In the genomic region with DNA sequence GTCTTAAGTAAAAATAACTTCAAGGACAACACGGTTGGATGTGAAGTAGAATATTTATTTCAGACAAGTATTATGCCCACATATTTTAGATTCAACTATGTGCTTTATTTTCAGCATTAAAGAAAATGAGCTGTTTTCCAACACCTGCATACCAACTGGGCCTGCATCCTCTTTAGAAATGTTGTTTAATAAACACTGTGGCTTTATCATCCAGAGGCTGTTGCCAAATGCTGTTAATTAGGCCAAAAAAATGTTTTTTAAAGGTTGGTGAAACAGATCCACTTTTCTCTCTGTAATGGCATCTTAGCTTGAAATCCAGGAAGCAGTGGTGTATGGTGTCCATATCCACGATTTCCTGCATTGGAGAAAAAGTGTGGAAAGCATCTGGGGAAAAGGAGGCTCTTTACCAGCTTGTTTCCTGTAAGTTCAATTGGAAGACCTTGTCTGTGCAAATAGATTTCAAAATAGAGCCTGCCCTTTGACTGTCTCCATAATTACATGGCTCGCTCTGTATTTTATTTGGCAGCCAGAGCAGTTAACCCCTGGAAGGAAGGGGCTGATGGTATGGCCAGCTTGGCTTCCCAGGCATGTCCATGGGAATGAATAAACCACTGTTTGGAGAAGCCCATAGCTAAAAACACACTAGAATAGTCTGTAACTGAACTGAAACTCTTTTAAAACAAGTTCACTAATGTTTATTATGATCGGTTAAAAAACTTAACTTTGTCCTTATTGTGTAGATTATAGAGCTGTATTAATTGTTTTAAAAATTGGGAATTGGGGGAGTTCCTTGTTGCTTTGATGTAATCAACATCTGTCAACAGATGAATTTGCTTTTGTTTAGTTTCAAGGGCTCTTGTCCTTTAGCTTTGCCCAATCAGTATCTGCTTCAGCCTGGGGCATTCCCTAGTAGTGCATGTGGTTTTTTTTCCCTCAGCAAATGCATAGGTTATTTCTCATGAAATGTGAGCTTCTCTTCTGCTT, we compare ENCODE assay signal across 10 cellular contexts. TPM values are rescaled to one million over a fixed set of nuclear protein-coding genes. Genes with fewer than 3 reads are reported as not detected.
A peak's percentile ranks its signal among the peaks of the same experiment; 100 is the strongest.
DNase-seq lines count a peak whose midpoint lies in the region; ATAC-seq, FAIRE-seq and TF ChIP-seq lines count a peak whose summit lies in the region.
"Had no signal": no experiment of that assay in that cellular context is flagged by ENCODE, and none has a peak within 500 bp of the region (broad histone marks: within the 10 kb centered on the region; RNA-seq: fewer than 3 reads in every experiment).

No MANE protein-coding gene starts in this region.

- H3K4me3 Mint-ChIP-seq in GM23338, result no peak overlapping the region

- peaks cover 9% of the 10 kb centered on the region; the same call in 1 of the 2 replicates for H3K4me1 ChIP-seq in GM23338 (ENCODE audit: insufficient read depth)
- no peaks in the 10 kb centered on the region for H3K4me1 ChIP-seq in mammary epithelial cell (ENCODE audit: insufficient read depth, low read length)
- no peaks in the 10 kb centered on the region for H3K4me1 ChIP-seq in neuronal stem cell (ENCODE audit: control insufficient read depth in 2 of 2, insufficient read depth in 1 of 2, low read depth in 1 of 2, low read length in 2 of 2)
- no peaks in the 10 kb centered on the region for H3K4me1 ChIP-seq in prostate gland (replicated peaks)

- no peak overlapping the region for H4K91ac ChIP-seq in neuronal stem cell (ENCODE audit: low read depth, low read length, poor library complexity)

- H2AFZ ChIP-seq in GM23338, result no peak overlapping the region
- H2AFZ ChIP-seq in mammary epithelial cell (ENCODE audit: low read depth, low read length), result no peak overlapping the region
- peak overlapping the region; percentile 27 for H2AFZ ChIP-seq in neuronal stem cell (ENCODE audit: low read length)

- CTCF ChIA-PET in mammary epithelial cell (lab: Charles Lee; ENCODE audit: low non-redundant PET), result no interaction called here

- H2AK5ac ChIP-seq in neuronal stem cell (ENCODE audit: low read depth, low read length), result no peak overlapping the region

- H3K36me3 ChIP-seq in GM23338 (ENCODE audit: insufficient read depth) (no peaks in the 10 kb centered on the region), mammary epithelial cell (ENCODE audit: insufficient read depth, low read length) (no peaks in the 10 kb centered on the region), neuronal stem cell (replicated peaks in 1 of 2; ENCODE audit: control insufficient read depth in 2 of 2, insufficient read depth in 2 of 2, low read length in 2 of 2) (no peaks in the 10 kb centered on the region), prostate gland (no peaks in the 10 kb centered on the region)

- H2BK12ac ChIP-seq in neuronal stem cell (ENCODE audit: low read length), result no peak overlapping the region

- no TSS peak for BruUV-seq in mammary epithelial cell (replicated peaks; lab: Mats Ljungman, UMichigan)

- in situ Hi-C loops in mammary epithelial cell (cut with MboI; ENCODE audit: low sequenced_read_pairs in 2 of 2), result no loop called here

- no peaks in the 10 kb centered on the region for H3K36me3 Mint-ChIP-seq in GM23338 (ENCODE audit: low read depth)

- peaks cover 1% of the 10 kb centered on the region for H3K27me3 Mint-ChIP-seq in GM23338 (ENCODE audit: insufficient read depth, low read depth, poor library complexity)

- H3F3A ChIP-seq in GM23338 (replicated peaks; ENCODE audit: low read depth), result no peaks in the 10 kb centered on the region

- no peak overlapping the region for H3K14ac ChIP-seq in neuronal stem cell (ENCODE audit: low read length)

- H3K4me1 Mint-ChIP-seq in GM23338, result peaks cover 15% of the 10 kb centered on the region; the same call in 2 of the 3 replicates

- H3K4me2 ChIP-seq in GM23338 (no peak overlapping the region), mammary epithelial cell (ENCODE audit: insufficient read depth, low read depth, low read length) (no peak overlapping the region), neuronal stem cell (ENCODE audit: insufficient read depth, low read length, poor library complexity, severe bottlenecking) (no peak overlapping the region)

- H4K20me1 ChIP-seq in GM23338 (replicated peaks; ENCODE audit: insufficient read depth), result no peaks in the 10 kb centered on the region
- no peaks in the 10 kb centered on the region for H4K20me1 ChIP-seq in mammary epithelial cell (ENCODE audit: insufficient read depth, low read length)

- H3K9ac ChIP-seq in mammary epithelial cell (ENCODE audit: insufficient read depth, low read length), result no peak overlapping the region
- H3K9ac ChIP-seq in neuronal stem cell (ENCODE audit: low read depth, low read length, poor library complexity), result no peak overlapping the region

- no peak overlapping the region for H3K23ac ChIP-seq in neuronal stem cell (ENCODE audit: low read depth, low read length, poor library complexity)

- intact Hi-C loops in mammary epithelial cell (cut with micrococcal nuclease), result no loop called here
- intact Hi-C loops in prostate gland (cut with DNase I), result no loop called here

- no peak overlapping the region for H4K8ac ChIP-seq in neuronal stem cell (ENCODE audit: low read depth, low read length)

- H2BK5ac ChIP-seq in neuronal stem cell (ENCODE audit: low read length), result no peak overlapping the region

- TF ChIP-seq POLR2A in GM12891 (IDR thresholded peaks at IDR 0.05; ENCODE audit: low read depth, low read length) (no peak), prostate gland (IDR thresholded peaks at IDR 0.05) (no peak)

- TF ChIP-seq CTCF in GM23338 (conservative IDR thresholded peaks at IDR 0.05; ENCODE audit: low read depth in 2 of 2) (no peak), mammary epithelial cell (conservative IDR thresholded peaks at IDR 0.05 in 1 of 2, IDR thresholded peaks at IDR 0.05 in 1 of 2; ENCODE audit: extremely low read depth in 1 of 2, insufficient read depth in 1 of 2, low read depth in 1 of 2, low read length in 2 of 2) (no peak), prostate gland (IDR thresholded peaks at IDR 0.05) (no peak)

- ATAC-seq in GM23338 (peak; percentile 38; the same call in 2 of the 3 replicates), HG02763 (IDR thresholded peaks at IDR 0.05; ENCODE audit: unreplicated experiment) (no peak), GM21381 (IDR thresholded peaks at IDR 0.05; ENCODE audit: unreplicated experiment) (no peak)

- H3K79me2 ChIP-seq in GM23338 (replicated peaks; ENCODE audit: insufficient read depth), result no peaks in the 10 kb centered on the region
- no peaks in the 10 kb centered on the region for H3K79me2 ChIP-seq in mammary epithelial cell (ENCODE audit: insufficient read depth, low read length)

- H3K27ac ChIP-seq in GM23338 (ENCODE audit: low read depth), result no peak overlapping the region
- no peak overlapping the region for H3K27ac ChIP-seq in mammary epithelial cell (ENCODE audit: insufficient read depth, low read depth, low read length)
- H3K27ac ChIP-seq in neuronal stem cell (replicated peaks; ENCODE audit: low read length), result no peak overlapping the region
- H3K27ac ChIP-seq in prostate gland, result no peak overlapping the region

- dilution Hi-C loops in mammary epithelial cell (cut with HindIII; ENCODE audit: low sequenced_read_pairs), result no loop called here

- no peak for DNase-seq in GM23338 (ENCODE audit: low spot score)
- DNase-seq in NCI-H2171 (lab: John Stamatoyannopoulos, UW), result peak; percentile 1
- DNase-seq in mammary epithelial cell, result peak; percentile 5
- no peak for DNase-seq in neuronal stem cell (ENCODE audit: low spot score)
- no peak for DNase-seq in GM12891 (ENCODE audit: insufficient read length, low spot score)
- DNase-seq in prostate gland (ENCODE audit: low spot score), result no peak
- DNase-seq: activated effector memory CD4-positive, alpha-beta T cell treated with Interleukin-2 at 50 U/mL for 16 hours; NCI-H524 had no signal

- H3K4ac ChIP-seq in neuronal stem cell (ENCODE audit: low read length), result no peak overlapping the region

- no peak overlapping the region for H3K18ac ChIP-seq in neuronal stem cell (ENCODE audit: low read length)

- no peaks in the 10 kb centered on the region for H3K9me3 Mint-ChIP-seq in GM23338

- H3K79me1 ChIP-seq in neuronal stem cell (ENCODE audit: low read depth, low read length), result no peaks in the 10 kb centered on the region

- H3K27me3 ChIP-seq in GM23338 (ENCODE audit: insufficient read depth) (no peaks in the 10 kb centered on the region), mammary epithelial cell (ENCODE audit: insufficient read depth, low read length) (no peaks in the 10 kb centered on the region), neuronal stem cell (ENCODE audit: control insufficient read depth in 3 of 3, insufficient read depth in 3 of 3, low read depth in 1 of 3, low read length in 3 of 3) (no peaks in the 10 kb centered on the region), prostate gland (replicated peaks; ENCODE audit: insufficient read depth) (no peaks in the 10 kb centered on the region)

- H3K9me2 ChIP-seq in GM23338 (ENCODE audit: insufficient read depth), result no peaks in the 10 kb centered on the region

- WGBS in mammary epithelial cell (ENCODE audit: low coverage, missing lambda C conversion rate), result 77% methylated on average over 4 of the region's 4 CpGs
- WGBS in neuronal stem cell (ENCODE audit: extremely low coverage in 2 of 2, insufficient read length in 2 of 2, insufficient replicate concordance in 1 of 2), 2 donors, result no CpG with 5 or more reads among the region's 4 CpGs
- WGBS in prostate gland, result 69% methylated on average over 4 of the region's 4 CpGs

- H2BK15ac ChIP-seq in neuronal stem cell (ENCODE audit: low read length), result no peak overlapping the region

- H2BK120ac ChIP-seq in neuronal stem cell (ENCODE audit: low read depth, low read length), result no peak overlapping the region

- no peak overlapping the region for H3K27ac Mint-ChIP-seq in GM23338

- no peaks in the 10 kb centered on the region for H3K9me3 ChIP-seq in mammary epithelial cell (replicated peaks; ENCODE audit: insufficient read depth, low read length)
- H3K9me3 ChIP-seq in neuronal stem cell (replicated peaks in 1 of 2; ENCODE audit: control insufficient read depth in 2 of 2, insufficient read depth in 1 of 2, low read depth in 1 of 2, low read length in 2 of 2), result no peaks in the 10 kb centered on the region
- no peaks in the 10 kb centered on the region for H3K9me3 ChIP-seq in prostate gland

- H3K4me3 ChIP-seq in GM23338 (no peak overlapping the region), mammary epithelial cell (replicated peaks in 1 of 3; ENCODE audit: insufficient read depth in 1 of 3, low read depth in 2 of 3, low read length in 3 of 3) (no peak overlapping the region), neuronal stem cell (ENCODE audit: low read length in 2 of 2) (no peak overlapping the region), prostate gland (no peak overlapping the region)

- no peak for FAIRE-seq in GM12891 (lab: Jason Lieb, UNC)

RNA-seq across cellular contexts. Expression of gene DLX1, which starts 33.0 kb away (rescaled TPM):
- total RNA-seq in GM23338 (2014; rRNA removed; shearing (Covaris generic)), result not detected in 2 replicates
- polyA plus RNA-seq in GM23338 (2016; fragmentation: Nextera tagmentation; extraction: Ambion mirVana), result not detected in 2 replicates
- 1 to 10 TPM in 1 of 2 donors, under 1 TPM in 1; 0.17 to 3.3 TPM for total RNA-seq in mammary epithelial cell
- polyA plus RNA-seq in mammary epithelial cell, result 0.52 TPM
- 3.3 TPM for polyA minus RNA-seq in mammary epithelial cell
- polyA plus RNA-seq in neuronal stem cell (2013, experiment 1 of 2), result 0.08 TPM
- polyA plus RNA-seq in neuronal stem cell (2013, experiment 2 of 2), result 0.10 TPM
- polyA plus RNA-seq in GM12891 (2012; ENCODE audit: low read depth, missing spikeins), result 0.18 TPM
- total RNA-seq in prostate gland, result 1 to 10 TPM in 1 of 2 donors, not detected in 1; 1.3 TPM

RNA-seq across cellular contexts. Expression of gene DLX2, which starts 50.4 kb away (rescaled TPM):
- 0.16 and 0.24 TPM in 2 replicates for total RNA-seq in GM23338 (2014; rRNA removed; shearing (Covaris generic))
- polyA plus RNA-seq in GM23338 (2016; fragmentation: Nextera tagmentation; extraction: Ambion mirVana), result 0.08 and 0.19 TPM in 2 replicates
- 1 to 10 TPM in 1 of 2 donors, under 1 TPM in 1; under 0.01 to 9.9 TPM for total RNA-seq in mammary epithelial cell
- polyA plus RNA-seq in mammary epithelial cell, result 0.16 TPM
- 0.31 TPM for polyA minus RNA-seq in mammary epithelial cell
- polyA plus RNA-seq in neuronal stem cell (2013, experiment 1 of 2), result 0.06 TPM
- 0.10 TPM for polyA plus RNA-seq in neuronal stem cell (2013, experiment 2 of 2)
- polyA plus RNA-seq in GM12891 (2012; ENCODE audit: low read depth, missing spikeins), result 0.17 TPM
- under 1 TPM in 1 of 2 donors, not detected in 1; 0.45 TPM for total RNA-seq in prostate gland

RNA-seq across cellular contexts. Expression of gene METAP1D, which starts 52.5 kb away (rescaled TPM):
- 15.5 and 19.4 TPM in 2 replicates for total RNA-seq in GM23338 (2014; rRNA removed; shearing (Covaris generic))
- 11.9 and 12.8 TPM in 2 replicates for polyA plus RNA-seq in GM23338 (2016; fragmentation: Nextera tagmentation; extraction: Ambion mirVana)
- 1 to 10 TPM; 3.3 to 4.7 TPM for total RNA-seq in mammary epithelial cell
- polyA plus RNA-seq in mammary epithelial cell, result 2.9 TPM
- polyA minus RNA-seq in mammary epithelial cell, result 7.7 TPM
- 4.7 TPM for polyA plus RNA-seq in neuronal stem cell (2013, experiment 1 of 2)
- 4.0 TPM for polyA plus RNA-seq in neuronal stem cell (2013, experiment 2 of 2)
- 4.2 TPM for polyA plus RNA-seq in GM12891 (2012; ENCODE audit: low read depth, missing spikeins)
- 10 to 100 TPM; 11.6 to 13.6 TPM for total RNA-seq in prostate gland

Comparison
In these comparisons a context has a peak if more than half of its experiments do, and no peak if none do; other contexts are left out.
1. DNase-seq: peak in NCI-H2171 (single experiment) and mammary epithelial cell (single experiment); none in GM23338 (single experiment), neuronal stem cell (single experiment), GM12891 (single experiment) and prostate gland (single experiment).